In genomic region chr1:54052934-54053744, GRCh38 we compare ENCODE assay signal across 9 cellular contexts. TPM values are rescaled to one million over a fixed set of nuclear protein-coding genes. Genes with fewer than 3 reads are reported as not detected.
DNase-seq lines count a peak whose midpoint lies in the region; ATAC-seq and TF ChIP-seq lines count a peak whose summit lies in the region.
"Had no signal": no experiment of that assay in that cellular context is flagged by ENCODE, and none has a peak within 500 bp of the region (broad histone marks: within the 10 kb centered on the region; RNA-seq: fewer than 3 reads in every experiment).

TSS of gene TCEANC2 (plus strand) at chr1:54053608. CDS start at chr1:54054423, 815 bp downstream.
TSS of gene TMEM59 (minus strand) at chr1:54053204. CDS start at chr1:54053188, 16 bp downstream.

- H3K4me1 Mint-ChIP-seq in activated CD4-positive, alpha-beta T cell treated with anti-CD3 and anti-CD28 coated beads, Interleukin-2, amount 10 ng/mL, durations not matched to agents 24 days and 14 days, result peaks cover 28% of the 10 kb centered on the region

- H3K27me3 Mint-ChIP-seq in activated CD4-positive, alpha-beta T cell treated with anti-CD3 and anti-CD28 coated beads, Interleukin-2, amount 10 ng/mL, durations not matched to agents 24 days and 14 days, result no peaks in the 10 kb centered on the region
- H3K27me3 Mint-ChIP-seq: stimulated activated naive CD8-positive, alpha-beta T cell treated with anti-CD3 and anti-CD28 coated beads, Interleukin-15, Interleukin-2, amounts not matched to agents 100 ng/mL and 50 ng/mL, for 24 hours had no signal

- H3K27ac ChIP-seq in BLaER1 treated with 17β-estradiol and CSF1 and Interleukin-3, amounts not matched to agents 10 nM and 100 nM, result peak within 1 kb of the TSS; percentile 64 to 95 (median 91)
- H3K27ac ChIP-seq in coronary artery, result peak within 1 kb of the TSS; percentile 91 to 100

- no peak within 1 kb of the TSS for H3K27ac Mint-ChIP-seq in activated CD4-positive, alpha-beta T cell treated with anti-CD3 and anti-CD28 coated beads, Interleukin-2, amount 10 ng/mL, durations not matched to agents 24 days and 14 days
- H3K27ac Mint-ChIP-seq: stimulated activated naive CD8-positive, alpha-beta T cell treated with anti-CD3 and anti-CD28 coated beads, Interleukin-15, Interleukin-2, amounts not matched to agents 100 ng/mL and 50 ng/mL, for 24 hours had no signal

- H3K9ac ChIP-seq in BLaER1 treated with 17β-estradiol and CSF1 and Interleukin-3, amounts not matched to agents 10 nM and 100 nM, result peak within 1 kb of the TSS; percentile 83 to 92 (median 89)

- intact Hi-C loops in activated CD4-positive, alpha-beta T cell treated with anti-CD3 and anti-CD28 coated beads, Interleukin-2, amount 10 ng/mL, durations not matched to agents 24 days and 14 days (cut with micrococcal nuclease), result loop anchor here (1.0 to 5.0 kb wide), 11 partner anchors 107 to 857 kb away; partner anchors contain the start of genes CPT2, CYB5RL, LRP8 and LRRC42

- H3K4me3 ChIP-seq in BLaER1 treated with 17β-estradiol and CSF1 and Interleukin-3, amounts not matched to agents 10 nM and 100 nM, result peak within 1 kb of the TSS; percentile 75 to 98 (median 90)
- H3K4me3 ChIP-seq in coronary artery, result peak within 1 kb of the TSS; percentile 100

- ATAC-seq in GM19328 (IDR thresholded peaks at IDR 0.05; ENCODE audit: unreplicated experiment), result peak; percentile 96
- ATAC-seq in HG03469 (IDR thresholded peaks at IDR 0.05; ENCODE audit: unreplicated experiment), result peak; percentile 85

- no peaks in the 10 kb centered on the region for H3K9me3 Mint-ChIP-seq in activated CD4-positive, alpha-beta T cell treated with anti-CD3 and anti-CD28 coated beads, Interleukin-2, amount 10 ng/mL, durations not matched to agents 24 days and 14 days
- H3K9me3 Mint-ChIP-seq: stimulated activated naive CD8-positive, alpha-beta T cell treated with anti-CD3 and anti-CD28 coated beads, Interleukin-15, Interleukin-2, amounts not matched to agents 100 ng/mL and 50 ng/mL, for 24 hours had no signal

- no peak within 1 kb of the TSS for H3K4me3 Mint-ChIP-seq in activated CD4-positive, alpha-beta T cell treated with anti-CD3 and anti-CD28 coated beads, Interleukin-2, amount 10 ng/mL, durations not matched to agents 24 days and 14 days
- H3K4me3 Mint-ChIP-seq: stimulated activated naive CD8-positive, alpha-beta T cell treated with anti-CD3 and anti-CD28 coated beads, Interleukin-15, Interleukin-2, amounts not matched to agents 100 ng/mL and 50 ng/mL, for 24 hours had no signal

- H3K27me3 ChIP-seq in BLaER1 treated with 17β-estradiol and CSF1 and Interleukin-3, amounts not matched to agents 10 nM and 100 nM, result no peaks in the 10 kb centered on the region; a peak in 1 of 22 replicates

- peak within 1 kb of the TSS; percentile 90 to 98 (median 95) for H3K4me2 ChIP-seq in BLaER1 treated with 17β-estradiol and CSF1 and Interleukin-3, amounts not matched to agents 10 nM and 100 nM

- H3K4me1 ChIP-seq in BLaER1 treated with 17β-estradiol and CSF1 and Interleukin-3, amounts not matched to agents 10 nM and 100 nM, result peaks cover 17 to 58% (median 35%) of the 10 kb centered on the region in 10 experiments

- peaks cover 23% of the 10 kb centered on the region for H3K36me3 Mint-ChIP-seq in activated CD4-positive, alpha-beta T cell treated with anti-CD3 and anti-CD28 coated beads, Interleukin-2, amount 10 ng/mL, durations not matched to agents 24 days and 14 days (ENCODE audit: low read depth)

- H3K36me3 ChIP-seq in BLaER1 treated with 17β-estradiol and CSF1 and Interleukin-3, amounts not matched to agents 10 nM and 100 nM, result peaks cover 0 to 25% (median 4%) of the 10 kb centered on the region in 11 experiments; a peak in 13 of 22 replicates

- DNase-seq in NCI-H526 treated with DMSO at 0.1 percent for 48 hours (lab: John Stamatoyannopoulos, UW), result peak; percentile 98
- peak; percentile 99 for DNase-seq in activated CD4-positive, alpha-beta T cell treated with anti-CD3 and anti-CD28 coated beads, Interleukin-2, amount 10 ng/mL, durations not matched to agents 24 days and 14 days
- peak; percentile 99 for DNase-seq in coronary artery (ENCODE audit: low spot score)
- DNase-seq in left kidney (ENCODE audit: low read depth, low spot score), result peak; percentile 100
- DNase-seq in stimulated activated CD4-positive, alpha-beta T cell treated with anti-CD3 and anti-CD28 coated beads, Interleukin-2, amount 100 ng/mL, for 24 hours, result peak; percentile 94 to 97

- no peaks in the 10 kb centered on the region for H3K9me3 ChIP-seq in BLaER1 treated with 17β-estradiol and CSF1 and Interleukin-3, amounts not matched to agents 10 nM and 100 nM (replicated peaks in 1 of 11)

- peaks cover 0 to 38% (median 11%) of the 10 kb centered on the region in 11 experiments; a peak in 15 of 22 replicates for H4K20me1 ChIP-seq in BLaER1 treated with 17β-estradiol and CSF1 and Interleukin-3, amounts not matched to agents 10 nM and 100 nM

- no peak for TF ChIP-seq CTCF in coronary artery (IDR thresholded peaks at IDR 0.05)

RNA-seq across cellular contexts. Expression of gene TCEANC2, which starts in this region (rescaled TPM):
- 10.0 and 11.6 TPM in 2 replicates for total RNA-seq in activated CD4-positive, alpha-beta T cell treated with anti-CD3 and anti-CD28 coated beads, Interleukin-2, amount 10 ng/mL, durations not matched to agents 24 days and 14 days

RNA-seq across cellular contexts. Expression of gene TMEM59, which starts in this region (rescaled TPM):
- total RNA-seq in activated CD4-positive, alpha-beta T cell treated with anti-CD3 and anti-CD28 coated beads, Interleukin-2, amount 10 ng/mL, durations not matched to agents 24 days and 14 days, result 99.3 and 127 TPM in 2 replicates

Comparison
In these comparisons a context has a peak if more than half of its experiments do, and no peak if none do; other contexts are left out.
1. Peak in every context shown above with its lines: DNase-seq, ATAC-seq, H3K4me3 ChIP-seq and H3K27ac ChIP-seq.